ENCODE assay signal across 20 cellular contexts in the genomic region with DNA sequence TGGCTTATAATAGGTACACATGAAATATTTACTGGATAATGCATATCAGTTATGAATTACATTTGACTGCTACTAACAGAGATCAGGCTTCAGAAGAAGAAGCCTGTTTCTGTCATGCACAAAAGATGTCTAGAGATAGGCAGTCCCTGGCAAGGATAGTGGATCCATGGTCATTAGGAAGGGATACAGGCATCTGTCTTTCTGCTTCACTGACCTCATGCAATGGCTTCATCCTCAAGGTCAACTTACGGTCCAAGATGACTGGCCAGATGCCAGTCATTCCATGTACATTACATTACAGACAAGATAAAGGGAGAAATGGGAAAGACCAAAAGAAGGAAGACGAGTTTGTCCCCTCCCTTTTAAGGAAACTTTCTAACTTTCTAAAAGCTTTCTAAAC.
A peak's percentile ranks its signal among the peaks of the same experiment; 100 is the strongest.
DNase-seq lines count a peak whose midpoint lies in the region; ATAC-seq and TF ChIP-seq lines count a peak whose summit lies in the region.
"Had no signal": no experiment of that assay in that cellular context is flagged by ENCODE, and none has a peak within 500 bp of the region (broad histone marks: within the 10 kb centered on the region; RNA-seq: fewer than 3 reads in every experiment).

No MANE protein-coding gene starts in this region.

- H3K27ac Mint-ChIP-seq in HFFc6, result peak overlapping the region; percentile 41
- no peak overlapping the region for H3K27ac Mint-ChIP-seq in activated naive CD8-positive, alpha-beta T cell treated with anti-CD3 and anti-CD28 coated beads, Interleukin-2, amount 50 U/mL, for 24 hours
- H3K27ac Mint-ChIP-seq: activated B cell treated with CpG ODN at 0.5 μM for 24 hours; activated naive CD8-positive, alpha-beta T cell treated with anti-CD3 and anti-CD28 coated beads, Interleukin-2, amount 10 ng/mL, durations not matched to agents 7 days and 5 days; immature natural killer cell; memory B cell; natural killer cell treated with Interleukin-12 subunit alpha and Interleukin-12 subunit beta and Interleukin-15 and Interleukin-18, amount 100 ng/mL, for 72 hours; stimulated activated memory B cell treated with anti-CD40 and anti-IgM and Interleukin-4, amounts not matched to agents 10 μg/mL and 1 μg/mL and 100 μg/mL, for 72 hours had no signal

- H3K36me3 Mint-ChIP-seq in HFFc6 (ENCODE audit: low read depth), result no peaks in the 10 kb centered on the region
- H3K36me3 Mint-ChIP-seq in activated naive CD8-positive, alpha-beta T cell treated with anti-CD3 and anti-CD28 coated beads, Interleukin-2, amount 50 U/mL, for 24 hours (ENCODE audit: low read depth), result no peaks in the 10 kb centered on the region
- H3K36me3 Mint-ChIP-seq: activated naive CD8-positive, alpha-beta T cell treated with anti-CD3 and anti-CD28 coated beads, Interleukin-2, amount 10 ng/mL, durations not matched to agents 7 days and 5 days; IgD-negative memory B cell; immature natural killer cell; memory B cell; natural killer cell treated with Interleukin-12 subunit alpha and Interleukin-12 subunit beta and Interleukin-15 and Interleukin-18, amount 100 ng/mL, for 72 hours; stimulated activated memory B cell treated with anti-CD40 and anti-IgM and Interleukin-4, amounts not matched to agents 10 μg/mL and 1 μg/mL and 100 μg/mL, for 72 hours had no signal

- H3K4me3 Mint-ChIP-seq in HFFc6, result peak overlapping the region; percentile 23
- H3K4me3 Mint-ChIP-seq in activated naive CD8-positive, alpha-beta T cell treated with anti-CD3 and anti-CD28 coated beads, Interleukin-2, amount 50 U/mL, for 24 hours, result no peak overlapping the region
- H3K4me3 Mint-ChIP-seq: activated B cell treated with CpG ODN at 0.5 μM for 24 hours; activated naive CD8-positive, alpha-beta T cell treated with anti-CD3 and anti-CD28 coated beads, Interleukin-2, amount 10 ng/mL, durations not matched to agents 7 days and 5 days; immature natural killer cell; memory B cell; natural killer cell treated with Interleukin-12 subunit alpha and Interleukin-12 subunit beta and Interleukin-15 and Interleukin-18, amount 100 ng/mL, for 72 hours; stimulated activated memory B cell treated with anti-CD40 and anti-IgM and Interleukin-4, amounts not matched to agents 10 μg/mL and 1 μg/mL and 100 μg/mL, for 72 hours had no signal

- H3K27me3 Mint-ChIP-seq in HFFc6 (ENCODE audit: insufficient read depth), result no peaks in the 10 kb centered on the region; the same call in 1 of the 2 replicates
- peaks cover 5% of the 10 kb centered on the region for H3K27me3 Mint-ChIP-seq in activated naive CD8-positive, alpha-beta T cell treated with anti-CD3 and anti-CD28 coated beads, Interleukin-2, amount 50 U/mL, for 24 hours

- TF ChIP-seq CTCF in HFFc6 (IDR thresholded peaks at IDR 0.05), result no peak

- H3K4me1 Mint-ChIP-seq in HFFc6 (ENCODE audit: low read depth), result peaks cover 40% of the 10 kb centered on the region
- no peaks in the 10 kb centered on the region for H3K4me1 Mint-ChIP-seq in activated naive CD8-positive, alpha-beta T cell treated with anti-CD3 and anti-CD28 coated beads, Interleukin-2, amount 50 U/mL, for 24 hours
- H3K4me1 Mint-ChIP-seq: activated B cell treated with CpG ODN at 0.5 μM for 24 hours; activated naive CD8-positive, alpha-beta T cell treated with anti-CD3 and anti-CD28 coated beads, Interleukin-2, amount 10 ng/mL, durations not matched to agents 7 days and 5 days; IgD-negative memory B cell; immature natural killer cell; memory B cell; stimulated activated memory B cell treated with anti-CD40 and anti-IgM and Interleukin-4, amounts not matched to agents 10 μg/mL and 1 μg/mL and 100 μg/mL, for 72 hours had no signal

- DNase-seq in A172 (ENCODE audit: low spot score), result peak; percentile 10
- DNase-seq in HFFc6, result peak; percentile 22
- DNase-seq in amniotic epithelial cell (ENCODE audit: low read depth), result peak; percentile 73
- DNase-seq in kidney tubule cell (ENCODE audit: low spot score), result peak; percentile 83
- DNase-seq in OCI-M2 (lab: John Stamatoyannopoulos, UW; ENCODE audit: unreplicated experiment), result no peak
- DNase-seq in NCI-H2171 (lab: John Stamatoyannopoulos, UW), result no peak
- DNase-seq in activated naive CD8-positive, alpha-beta T cell treated with anti-CD3 and anti-CD28 coated beads, Interleukin-2, amount 50 U/mL, for 24 hours, result no peak
- DNase-seq in G401 (ENCODE audit: low spot score), result no peak
- DNase-seq: activated B cell treated with CpG ODN at 0.5 μM for 24 hours; activated naive CD8-positive, alpha-beta T cell treated with anti-CD3 and anti-CD28 coated beads, Interleukin-2, amount 10 ng/mL, durations not matched to agents 7 days and 5 days; DND-41; GOT3; immature natural killer cell; NCI-H2029 treated with DMSO at 0.1 percent for 48 hours; NCI-H510A; SHP77 treated with DMSO at 0.1 percent for 48 hours had no signal

- no peaks in the 10 kb centered on the region for H3K9me3 Mint-ChIP-seq in HFFc6
- H3K9me3 Mint-ChIP-seq in activated naive CD8-positive, alpha-beta T cell treated with anti-CD3 and anti-CD28 coated beads, Interleukin-2, amount 50 U/mL, for 24 hours, result no peaks in the 10 kb centered on the region
- H3K9me3 Mint-ChIP-seq: activated B cell treated with CpG ODN at 0.5 μM for 24 hours; activated naive CD8-positive, alpha-beta T cell treated with anti-CD3 and anti-CD28 coated beads, Interleukin-2, amount 10 ng/mL, durations not matched to agents 7 days and 5 days; IgD-negative memory B cell; immature natural killer cell; natural killer cell treated with Interleukin-12 subunit alpha and Interleukin-12 subunit beta and Interleukin-15 and Interleukin-18, amount 100 ng/mL, for 72 hours had no signal

- no peak for ATAC-seq in activated naive CD8-positive, alpha-beta T cell treated with anti-CD3 and anti-CD28 coated beads, Interleukin-2, amount 50 U/mL, for 24 hours
- ATAC-seq: natural killer cell treated with Interleukin-12 subunit alpha and Interleukin-12 subunit beta and Interleukin-15 and Interleukin-18, amount 100 ng/mL, for 72 hours; stimulated activated memory B cell treated with anti-CD40 and anti-IgM and Interleukin-4, amounts not matched to agents 10 μg/mL and 1 μg/mL and 100 μg/mL, for 72 hours had no signal

- in situ Hi-C loops in G401 (cut with HindIII; ENCODE audit: low sequenced_read_pairs), result no loop called here

Comparison
In these comparisons a context has a peak if more than half of its experiments do, and no peak if none do; other contexts are left out.
1. DNase-seq: peak in A172 (single experiment), HFFc6 (single experiment), amniotic epithelial cell (single experiment) and kidney tubule cell (single experiment); none in OCI-M2 (single experiment), NCI-H2171 (single experiment), activated naive CD8-positive, alpha-beta T cell treated with anti-CD3 and anti-CD28 coated beads, Interleukin-2, amount 50 U/mL, for 24 hours (single experiment) and G401 (single experiment).